7 cellular contexts compared by ENCODE assay signal in genomic region chr2:166375205-166375735, GRCh38. TPM values are rescaled to one million over a fixed set of nuclear protein-coding genes. Genes with fewer than 3 reads are reported as not detected.
A peak's percentile ranks its signal among the peaks of the same experiment; 100 is the strongest.
DNase-seq lines count a peak whose midpoint lies in the region; ATAC-seq and TF ChIP-seq lines count a peak whose summit lies in the region.

No MANE protein-coding gene starts in this region.

- H3K36me3 ChIP-seq in DOHH2 (ENCODE audit: control insufficient read depth, low read length), result no peaks in the 10 kb centered on the region
- no peaks in the 10 kb centered on the region for H3K36me3 ChIP-seq in H7 (replicated peaks; ENCODE audit: control insufficient read depth, insufficient read depth, low read length)
- no peaks in the 10 kb centered on the region for H3K36me3 ChIP-seq in SK-N-MC (ENCODE audit: insufficient read depth, low read length)
- no peaks in the 10 kb centered on the region for H3K36me3 ChIP-seq in gastroesophageal sphincter

- H3K4me3 ChIP-seq in DOHH2 (ENCODE audit: low read length), result no peak overlapping the region
- H3K4me3 ChIP-seq in H7 (ENCODE audit: insufficient read depth, low read depth, low read length), result peak overlapping the region; percentile 71
- peak overlapping the region; percentile 80 for H3K4me3 ChIP-seq in SK-N-MC
- peak overlapping the region; percentile 38 to 64 for H3K4me3 ChIP-seq in gastroesophageal sphincter

- 0 out of 2 replicates have a peak overlapping the region, but pooled peaks have one; percentile 9 for H3K4me2 ChIP-seq in DOHH2 (ENCODE audit: low read length)

- H3K9me2 ChIP-seq in DOHH2 (replicated peaks; ENCODE audit: control insufficient read depth, low read length), result no peaks in the 10 kb centered on the region

- H3K9me3 ChIP-seq in DOHH2 (ENCODE audit: control insufficient read depth, insufficient read depth, low read length), result no peaks in the 10 kb centered on the region
- no peaks in the 10 kb centered on the region for H3K9me3 ChIP-seq in SK-N-MC (ENCODE audit: low read depth, low read length)
- H3K9me3 ChIP-seq in gastroesophageal sphincter, result no peaks in the 10 kb centered on the region

- DNase-seq in H7 (no peak), SK-N-MC (ENCODE audit: low read depth, low spot score) (no peak), putamen (ENCODE audit: low spot score) (peak; percentile 5)

- 1 to 10% methylated on average over 2 to 17 of the region's 17 CpGs for WGBS in gastroesophageal sphincter (ENCODE audit: low coverage in 1 of 2), 2 donors

- H3K79me2 ChIP-seq in DOHH2 (ENCODE audit: control insufficient read depth, low read length), result no peaks in the 10 kb centered on the region

- peak overlapping the region; percentile 30 for H3K9ac ChIP-seq in SK-N-MC (ENCODE audit: insufficient read length)

- TF ChIP-seq POLR2A in gastroesophageal sphincter (IDR thresholded peaks at IDR 0.05), result no peak

- peaks cover 11% of the 10 kb centered on the region for H3K27me3 ChIP-seq in DOHH2 (ENCODE audit: control insufficient read depth, low read length)
- peaks cover 3% of the 10 kb centered on the region; the same call in 1 of the 2 replicates for H3K27me3 ChIP-seq in H7 (ENCODE audit: control insufficient read depth, insufficient read depth, low read length)
- peaks cover 17% of the 10 kb centered on the region for H3K27me3 ChIP-seq in gastroesophageal sphincter

- no peaks in the 10 kb centered on the region for H3F3A ChIP-seq in DOHH2 (ENCODE audit: control insufficient read depth, insufficient read depth)

- no peak for TF ChIP-seq EP300 in gastroesophageal sphincter (IDR thresholded peaks at IDR 0.05)

- H3K27ac ChIP-seq in DOHH2 (ENCODE audit: low read depth, low read length) (no peak overlapping the region), SK-N-MC (no peak overlapping the region), gastroesophageal sphincter (peak overlapping the region in 2 of 4 donors; percentile 49 to 56)

- no peak for TF ChIP-seq CTCF in DOHH2 (IDR thresholded peaks at IDR 0.05; ENCODE audit: low read depth, low read length, poor library complexity, severe bottlenecking)
- TF ChIP-seq CTCF in gastroesophageal sphincter (IDR thresholded peaks at IDR 0.05), result no peak

- ATAC-seq in gastroesophageal sphincter (peak; percentile 17), HG02623 (IDR thresholded peaks at IDR 0.05; ENCODE audit: unreplicated experiment) (no peak), GM18870 (IDR thresholded peaks at IDR 0.05; ENCODE audit: unreplicated experiment) (no peak)

- no peaks in the 10 kb centered on the region for H3K4me1 ChIP-seq in DOHH2 (ENCODE audit: control insufficient read depth, low read length)
- H3K4me1 ChIP-seq in gastroesophageal sphincter, result peaks cover 0 to 24% (median 0%) of the 10 kb centered on the region in 3 donors

- H4K20me1 ChIP-seq in DOHH2 (ENCODE audit: control insufficient read depth, insufficient read depth, low read depth, low read length), result no peaks in the 10 kb centered on the region

RNA-seq across cellular contexts. Expression of gene SCN9A, which starts 0.5 kb away (rescaled TPM):
- 0.90 and 0.92 TPM in 2 replicates for total RNA-seq in H7 (2014; rRNA removed; shearing (Covaris generic))
- total RNA-seq in gastroesophageal sphincter, result 1 to 10 TPM; 3.1 to 7.7 (median 6.2) TPM
